In genomic region chr9:97480749-97481148, GRCh38 we compare ENCODE assay signal across 22 cellular contexts. TPM values are rescaled to one million over a fixed set of nuclear protein-coding genes. Genes with fewer than 3 reads are reported as not detected.
"Had no signal": no experiment of that assay in that cellular context is flagged by ENCODE, and none has a peak within 500 bp of the region (broad histone marks: within the 10 kb centered on the region; RNA-seq: fewer than 3 reads in every experiment).

No MANE protein-coding gene starts in this region.

- H3K9me3 Mint-ChIP-seq: activated B cell treated with CpG ODN at 0.5 μM for 24 hours; activated naive CD4-positive, alpha-beta T cell treated with anti-CD3 and anti-CD28 coated beads, Interleukin-2, amount 50 U/mL, for 72 hours; activated T-cell treated with anti-CD3 and anti-CD28 coated beads, Interleukin-2, amount 50 U/mL, for 72 hours; nephron had no signal

- H3K4me1 Mint-ChIP-seq: activated B cell treated with CpG ODN at 0.5 μM for 24 hours, nephron had no signal

- DNase-seq: activated B cell treated with CpG ODN at 0.5 μM for 24 hours; activated naive CD4-positive, alpha-beta T cell; activated T-cell treated with anti-CD3 and anti-CD28 coated beads for 4 hours; activated T-cell treated with anti-CD3 and anti-CD28 coated beads, Interleukin-2, amount 50 U/mL, for 72 hours; effector memory CD4-positive, alpha-beta T cell; erythroblast; foreskin melanocyte; heart right ventricle; kidney glomerular epithelial cell; left ventricle myocardium inferior; mesendoderm; posterior cingulate gyrus; right cardiac atrium; stimulated activated CD4-positive, alpha-beta T cell treated with anti-CD3 and anti-CD28 coated beads, Interleukin-2, amount 100 ng/mL, for 48 hours; stimulated activated naive CD4-positive, alpha-beta T cell treated with Interleukin-2 at 50 U/mL for 16 hours; transverse colon had no signal

- H3K27ac Mint-ChIP-seq: activated B cell treated with CpG ODN at 0.5 μM for 24 hours; activated naive CD4-positive, alpha-beta T cell treated with anti-CD3 and anti-CD28 coated beads, Interleukin-2, amount 50 U/mL, for 72 hours; activated T-cell treated with anti-CD3 and anti-CD28 coated beads, Interleukin-2, amount 50 U/mL, for 72 hours; nephron; T-helper 2 cell treated with Interferon-gamma antibody and Interleukin-4, amounts not matched to agents 5 μg/mL and 100 μg/mL, for 36 hours had no signal

- ATAC-seq: activated naive CD4-positive, alpha-beta T cell treated with anti-CD3 and anti-CD28 coated beads, Interleukin-2, amount 50 U/mL, for 72 hours; activated T-cell treated with anti-CD3 and anti-CD28 coated beads, Interleukin-2, amount 50 U/mL, for 72 hours; heart right ventricle; right cardiac atrium had no signal

- H3K27ac ChIP-seq: heart right ventricle, left ventricle myocardium inferior, transverse colon had no signal

- H3K4me3 Mint-ChIP-seq: activated B cell treated with CpG ODN at 0.5 μM for 24 hours; activated T-cell treated with anti-CD3 and anti-CD28 coated beads, Interleukin-2, amount 50 U/mL, for 72 hours; nephron; T-helper 2 cell treated with Interferon-gamma antibody and Interleukin-4, amounts not matched to agents 5 μg/mL and 100 μg/mL, for 36 hours had no signal

- H3K4me3 ChIP-seq: heart right ventricle, left ventricle myocardium inferior, lung, transverse colon had no signal

- H3K27me3 Mint-ChIP-seq: activated B cell treated with CpG ODN at 0.5 μM for 24 hours had no signal

RNA-seq across cellular contexts. Expression of gene TMOD1, which starts 20.7 kb away (rescaled TPM):
- total RNA-seq: bronchial epithelial cell, osteoblast had no signal
